10 cellular contexts compared by ENCODE assay signal in the genomic region with DNA sequence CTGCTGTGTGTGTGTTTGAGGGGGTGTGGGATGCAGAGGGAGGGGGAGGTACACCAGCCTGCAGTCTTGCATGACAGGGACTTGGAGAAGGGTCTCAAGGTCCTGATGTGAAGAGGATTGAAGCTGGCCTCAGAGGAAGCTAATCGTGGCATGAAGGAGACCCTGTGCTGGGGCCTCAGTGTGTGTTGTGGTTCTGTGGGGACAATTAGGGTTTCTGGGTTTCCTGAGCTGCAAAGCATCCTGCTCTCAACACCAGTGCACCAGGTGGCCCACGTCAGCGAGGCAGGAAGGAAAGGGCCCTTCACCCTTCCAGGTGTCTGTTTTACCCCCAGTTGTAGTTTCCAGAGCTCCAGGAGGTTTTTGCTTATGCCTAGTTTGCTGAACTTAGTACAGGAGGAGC. TPM values are rescaled to one million over a fixed set of nuclear protein-coding genes. Genes with fewer than 3 reads are reported as not detected.
DNase-seq lines count a peak whose midpoint lies in the region; ATAC-seq, FAIRE-seq and TF ChIP-seq lines count a peak whose summit lies in the region.
"Had no signal": no experiment of that assay in that cellular context is flagged by ENCODE, and none has a peak within 500 bp of the region (broad histone marks: within the 10 kb centered on the region; RNA-seq: fewer than 3 reads in every experiment).

No MANE protein-coding gene starts in this region.

- no peaks in the 10 kb centered on the region for H3K36me3 ChIP-seq in gastroesophageal sphincter
- no peaks in the 10 kb centered on the region for H3K36me3 ChIP-seq in HepG2 (replicated peaks in 1 of 2; ENCODE audit: control insufficient read depth in 1 of 2, insufficient read depth in 2 of 2, low read length in 2 of 2)

- no TSS peak for BruUV-seq in HepG2 (replicated peaks; lab: Mats Ljungman, UMichigan)

- 64 to 100% methylated on average over 2 to 3 of the region's 3 CpGs for WGBS in gastroesophageal sphincter (ENCODE audit: low coverage in 1 of 2), 2 donors
- WGBS in HepG2 (ENCODE audit: low lambda C conversion rate), result 0% methylated on average over 1 of the region's 3 CpGs

- intact Hi-C loops in HepG2 (cut with micrococcal nuclease; ENCODE audit: unreplicated experiment), result no loop called here

- CTCF ChIA-PET in HepG2 (lab: Yijun Ruan, JAX; ENCODE audit: low intra/inter-chr PET ratio, low total read pairs), result no interaction called here

- H3K4me1 Mint-ChIP-seq in activated T-cell treated with anti-CD3 and anti-CD28 coated beads, Interleukin-2, amount 50 U/mL, for 24 hours (ENCODE audit: low read depth), result peaks cover 96% of the 10 kb centered on the region

- in situ Hi-C loops in HepG2 (cut with HindIII; ENCODE audit: extremely low pct_ligation_motif_present, low pct_unique_long_range_greater_than_20kb), result no loop called here

- H3K27ac ChIP-seq in gastroesophageal sphincter (no peak overlapping the region), HepG2 (ENCODE audit: extremely low read length, insufficient read depth, low read length) (no peak overlapping the region)

- TF ChIP-seq RAD21 in HepG2 (CRISPR knock-in tag; IDR thresholded peaks at IDR 0.05), result no peak

- peak; percentile 35 for ATAC-seq in GM18909 (IDR thresholded peaks at IDR 0.05; ENCODE audit: poor library complexity, unreplicated experiment)
- ATAC-seq in HG03354 (IDR thresholded peaks at IDR 0.05; ENCODE audit: poor library complexity, severe bottlenecking, unreplicated experiment), result peak; percentile 31
- ATAC-seq in gastroesophageal sphincter, result no peak
- ATAC-seq in HepG2, result no peak

- H3K4me3 ChIP-seq in gastroesophageal sphincter, result no peak overlapping the region
- no peak overlapping the region for H3K4me3 ChIP-seq in HepG2 (replicated peaks in 1 of 3; ENCODE audit: insufficient read depth in 1 of 3, low read depth in 2 of 3, low read length in 3 of 3)

- H3K9ac ChIP-seq in HepG2 (ENCODE audit: insufficient read depth, low read depth, low read length), result no peak overlapping the region

- no peak overlapping the region for H3K4me2 ChIP-seq in HepG2 (ENCODE audit: low read depth, low read length)

- peaks cover 2% of the 10 kb centered on the region for H3K27me3 Mint-ChIP-seq in activated T-cell treated with anti-CD3 and anti-CD28 coated beads, Interleukin-2, amount 50 U/mL, for 24 hours

- no peaks in the 10 kb centered on the region for H4K20me1 ChIP-seq in HepG2 (ENCODE audit: insufficient read depth, low read length)

- peak; percentile 58 for DNase-seq in activated T-cell treated with anti-CD3 and anti-CD28 coated beads, Interleukin-2, amount 50 U/mL, for 24 hours
- DNase-seq in stimulated activated CD4-positive, alpha-beta T cell treated with anti-CD3 and anti-CD28 coated beads, Interleukin-15, amount 100 ng/mL, for 24 hours, result peak; percentile 54
- DNase-seq in HepG2 (ENCODE audit: low spot score) (no peak), EL (no peak), HuH-7.5 (ENCODE audit: low spot score) (no peak)
- DNase-seq: midbrain, NCI-H82 had no signal

- H3K4me3 Mint-ChIP-seq in activated T-cell treated with anti-CD3 and anti-CD28 coated beads, Interleukin-2, amount 50 U/mL, for 24 hours, result no peak overlapping the region

- H3K27me3 ChIP-seq in gastroesophageal sphincter (no peaks in the 10 kb centered on the region), HepG2 (ENCODE audit: control insufficient read depth in 1 of 2, insufficient read depth in 2 of 2, low read length in 2 of 2) (peaks cover 0 to 10% of the 10 kb centered on the region in 2 experiments; a peak in 2 of 5 replicates)

- TF ChIP-seq EP300 in gastroesophageal sphincter (IDR thresholded peaks at IDR 0.05) (no peak), HepG2 (IDR thresholded peaks at IDR 0.05; ENCODE audit: low read depth in 2 of 2, low read length in 2 of 2) (no peak), HepG2 (CRISPR knock-in tag; IDR thresholded peaks at IDR 0.05; ENCODE audit: borderline replicate concordance) (no peak)

- H3K9me3 Mint-ChIP-seq in activated T-cell treated with anti-CD3 and anti-CD28 coated beads, Interleukin-2, amount 50 U/mL, for 24 hours, result peaks cover 11% of the 10 kb centered on the region

- FAIRE-seq in HepG2 (lab: Jason Lieb, UNC), result no peak

- H2AFZ ChIP-seq in HepG2 (ENCODE audit: low read length), result no peak overlapping the region

- TF ChIP-seq CTCF in gastroesophageal sphincter (IDR thresholded peaks at IDR 0.05) (no peak), HepG2 (CRISPR knock-in tag; IDR thresholded peaks at IDR 0.05) (no peak)

- H3K36me3 Mint-ChIP-seq in activated T-cell treated with anti-CD3 and anti-CD28 coated beads, Interleukin-2, amount 50 U/mL, for 24 hours (ENCODE audit: low read depth), result peaks cover 1% of the 10 kb centered on the region

- H3K27ac Mint-ChIP-seq in activated T-cell treated with anti-CD3 and anti-CD28 coated beads, Interleukin-2, amount 50 U/mL, for 24 hours, result peak overlapping the region; percentile 3

- POLR2A ChIA-PET in HepG2 (lab: Yijun Ruan, JAX), result no interaction called here

- TF ChIP-seq POLR2A in gastroesophageal sphincter (IDR thresholded peaks at IDR 0.05) (no peak), HepG2 (IDR thresholded peaks at IDR 0.05; ENCODE audit: insufficient read depth in 1 of 2, low read depth in 2 of 2, low read length in 2 of 2) (no peak)

- H3K9me3 ChIP-seq in gastroesophageal sphincter, result no peaks in the 10 kb centered on the region
- H3K9me3 ChIP-seq in HepG2 (ENCODE audit: low read length), result no peaks in the 10 kb centered on the region

- H3K79me2 ChIP-seq in HepG2 (ENCODE audit: insufficient read depth, low read length), result no peaks in the 10 kb centered on the region

- H3K4me1 ChIP-seq in gastroesophageal sphincter (no peaks in the 10 kb centered on the region), HepG2 (ENCODE audit: insufficient read depth, low read length) (peaks cover 37% of the 10 kb centered on the region)

TF ChIP-seq in HepG2, 621 proteins besides CTCF, POLR2A, EP300 and RAD21:
- TF ChIP-seq ZNF17 (CRISPR knock-in tag; IDR thresholded peaks at IDR 0.05), result no peak
- TF ChIP-seq CC2D1A (CRISPR knock-in tag; IDR thresholded peaks at IDR 0.05), result no peak
- no peak for TF ChIP-seq ZNF570 (CRISPR knock-in tag; IDR thresholded peaks at IDR 0.05; ENCODE audit: borderline replicate concordance)
- no peak for TF ChIP-seq MBD4 (IDR thresholded peaks at IDR 0.05; ENCODE audit: borderline replicate concordance, low read length)
- TF ChIP-seq ZNF556 (CRISPR knock-in tag; IDR thresholded peaks at IDR 0.05; ENCODE audit: borderline replicate concordance), result no peak
- no peak for TF ChIP-seq HOXA7 (CRISPR knock-in tag; IDR thresholded peaks at IDR 0.05)
- TF ChIP-seq, protein P1, sequence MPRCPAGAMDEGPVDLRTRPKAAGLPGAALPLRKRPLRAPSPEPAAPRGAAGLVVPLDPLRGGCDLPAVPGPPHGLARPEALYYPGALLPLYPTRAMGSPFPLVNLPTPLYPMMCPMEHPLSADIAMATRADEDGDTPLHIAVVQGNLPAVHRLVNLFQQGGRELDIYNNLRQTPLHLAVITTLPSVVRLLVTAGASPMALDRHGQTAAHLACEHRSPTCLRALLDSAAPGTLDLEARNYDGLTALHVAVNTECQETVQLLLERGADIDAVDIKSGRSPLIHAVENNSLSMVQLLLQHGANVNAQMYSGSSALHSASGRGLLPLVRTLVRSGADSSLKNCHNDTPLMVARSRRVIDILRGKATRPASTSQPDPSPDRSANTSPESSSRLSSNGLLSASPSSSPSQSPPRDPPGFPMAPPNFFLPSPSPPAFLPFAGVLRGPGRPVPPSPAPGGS (CRISPR knock-in tag; IDR thresholded peaks at IDR 0.05), result no peak

RNA-seq across cellular contexts. Expression of a gene that starts 52.8 kb away (rescaled TPM):
- total RNA-seq in gastroesophageal sphincter, result 1 to 10 TPM; 1.5 to 6.1 (median 3.2) TPM
- total RNA-seq in HepG2 (2016; rRNA removed; fragmentation: Illumina TruSeq; extraction: Trizol), result 0.02 and 0.04 TPM in 2 replicates
- total RNA-seq in HepG2 (2016; cell fraction: cytosol; rRNA removed; fragmentation: Illumina TruSeq; extraction: Trizol; ENCODE audit: low read depth), result not detected in 2 replicates
- total RNA-seq in HepG2 (2016; cell fraction: insoluble cytoplasmic fraction; rRNA removed; fragmentation: Illumina TruSeq; extraction: Trizol), result 0.04 TPM in 1 of 2 replicates, not detected in the other
- 0.03 TPM in 1 of 2 replicates, not detected in the other for total RNA-seq in HepG2 (2016; cell fraction: membrane; rRNA removed; fragmentation: Illumina TruSeq; extraction: Trizol)
- total RNA-seq in HepG2 (2016; cell fraction: nucleus; rRNA removed; fragmentation: Illumina TruSeq; extraction: Trizol), result 0.06 TPM in 1 of 2 replicates, not detected in the other
- polyA plus RNA-seq in HepG2 (2011; rRNA removed), result 0.30 and 0.38 TPM in 2 replicates
- 0.28 and 0.33 TPM in 2 replicates for polyA plus RNA-seq in HepG2 (2011; cell fraction: cytosol; rRNA removed)
- 0.26 and 0.35 TPM in 2 replicates for polyA plus RNA-seq in HepG2 (2011; cell fraction: nucleus; rRNA removed)
- 0.05 and 0.21 TPM in 2 replicates for polyA plus RNA-seq in HepG2 (2012)
- not detected in 2 replicates for polyA plus RNA-seq in HepG2 (2016; cell fraction: cytosol; fragmentation: Illumina TruSeq; extraction: Trizol; ENCODE audit: low read depth)
- polyA plus RNA-seq in HepG2 (2016; cell fraction: insoluble cytoplasmic fraction; fragmentation: Illumina TruSeq; extraction: Trizol; ENCODE audit: low read depth), result 0.03 and 0.04 TPM in 2 replicates
- polyA plus RNA-seq in HepG2 (2016; cell fraction: membrane; fragmentation: Illumina TruSeq; extraction: Trizol; ENCODE audit: low read depth), result not detected in 2 replicates
- not detected in 2 replicates for polyA plus RNA-seq in HepG2 (2016; cell fraction: nucleus; fragmentation: Illumina TruSeq; extraction: Trizol; ENCODE audit: insufficient read depth, low read depth)
- 1.3 and 2.5 TPM in 2 replicates for polyA minus RNA-seq in HepG2 (2011; rRNA and poly(A)+ RNA removed; ENCODE audit: low replicate concordance)
- polyA minus RNA-seq in HepG2 (2011; cell fraction: cytosol; rRNA and poly(A)+ RNA removed), result 0.88 and 0.99 TPM in 2 replicates
- polyA minus RNA-seq in HepG2 (2011; cell fraction: nucleus; rRNA and poly(A)+ RNA removed), result 1.3 and 1.4 TPM in 2 replicates

Comparison
In these comparisons a context has a peak if more than half of its experiments do, and no peak if none do; other contexts are left out.
1. ATAC-seq: peak in GM18909 (single experiment) and HG03354 (single experiment); none in gastroesophageal sphincter (single experiment) and HepG2 (single experiment).
2. DNase-seq: peak in activated T-cell treated with anti-CD3 and anti-CD28 coated beads, Interleukin-2, amount 50 U/mL, for 24 hours (single experiment) and stimulated activated CD4-positive, alpha-beta T cell treated with anti-CD3 and anti-CD28 coated beads, Interleukin-15, amount 100 ng/mL, for 24 hours (single experiment); none in HepG2 (single experiment), EL (single experiment) and HuH-7.5 (single experiment).